In the genomic region with DNA sequence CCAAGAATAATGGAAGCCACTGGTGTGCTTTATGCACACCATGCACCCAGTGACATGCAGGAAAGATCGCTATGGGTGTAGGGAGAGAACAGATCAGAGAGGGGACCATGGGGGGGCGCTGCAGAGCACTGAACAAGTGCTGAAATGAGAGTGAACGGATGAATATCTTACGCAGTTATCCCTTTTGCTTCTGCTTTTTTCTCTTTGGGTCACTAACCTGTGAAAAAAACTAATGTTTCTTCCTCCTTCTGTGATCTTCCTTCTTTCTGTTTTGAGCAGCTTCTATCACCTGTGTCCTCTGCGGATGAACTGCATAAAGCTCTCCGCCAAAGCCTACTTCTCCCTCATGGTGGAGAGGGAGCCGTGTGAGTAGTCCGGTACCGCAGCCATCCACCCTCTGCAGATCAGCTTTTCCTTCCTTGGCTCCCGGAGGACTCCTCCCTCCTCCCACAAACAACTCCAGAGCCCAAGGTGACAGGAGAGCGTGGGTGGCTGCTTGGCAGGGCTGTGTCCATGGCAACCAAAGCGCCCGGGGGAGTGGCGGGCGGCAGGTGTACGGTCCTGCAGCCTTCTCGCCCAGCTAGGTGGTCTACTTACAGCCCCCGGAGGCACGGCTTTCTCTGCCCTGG, we compare ENCODE assay signal across 8 cellular contexts.
DNase-seq lines count a peak whose midpoint lies in the region; ATAC-seq and TF ChIP-seq lines count a peak whose summit lies in the region.

No MANE protein-coding gene starts in this region.

- no peak overlapping the region for H3K27ac Mint-ChIP-seq in activated CD8-positive, alpha-beta T cell treated with anti-CD3 and anti-CD28 coated beads for 36 hours
- no peak overlapping the region for H3K27ac Mint-ChIP-seq in activated CD8-positive, alpha-beta T cell treated with anti-CD3 and anti-CD28 coated beads, Interleukin-2, amount 10 ng/mL, durations not matched to agents 7 days and 5 days

- peak; percentile 42 for TF ChIP-seq CTCF in activated CD8-positive, alpha-beta T cell treated with anti-CD3 and anti-CD28 coated beads for 36 hours (IDR thresholded peaks at IDR 0.05)
- TF ChIP-seq CTCF in epithelial cell of esophagus (IDR thresholded peaks at IDR 0.05; ENCODE audit: insufficient read depth, low read depth, low read length, missing control alignments): peak; percentile 22

- peaks cover 2% of the 10 kb centered on the region for H3K27me3 Mint-ChIP-seq in activated CD8-positive, alpha-beta T cell treated with anti-CD3 and anti-CD28 coated beads for 36 hours
- H3K27me3 Mint-ChIP-seq in activated CD8-positive, alpha-beta T cell treated with anti-CD3 and anti-CD28 coated beads, Interleukin-2, amount 10 ng/mL, durations not matched to agents 7 days and 5 days (ENCODE audit: low read depth): peaks cover 4% of the 10 kb centered on the region

- H3K4me3 ChIP-seq in epithelial cell of esophagus (ENCODE audit: low read length): no peak overlapping the region

- no peaks in the 10 kb centered on the region for H3K36me3 Mint-ChIP-seq in activated CD8-positive, alpha-beta T cell treated with anti-CD3 and anti-CD28 coated beads for 36 hours (ENCODE audit: low read depth)
- no peaks in the 10 kb centered on the region for H3K36me3 Mint-ChIP-seq in activated CD8-positive, alpha-beta T cell treated with anti-CD3 and anti-CD28 coated beads, Interleukin-2, amount 10 ng/mL, durations not matched to agents 7 days and 5 days (ENCODE audit: low read depth)

- intact Hi-C loops in activated CD8-positive, alpha-beta T cell treated with anti-CD3 and anti-CD28 coated beads for 36 hours (cut with micrococcal nuclease): no loop called here

- peaks cover 29% of the 10 kb centered on the region for H3K4me1 Mint-ChIP-seq in activated CD8-positive, alpha-beta T cell treated with anti-CD3 and anti-CD28 coated beads for 36 hours (ENCODE audit: low read depth)
- H3K4me1 Mint-ChIP-seq in activated CD8-positive, alpha-beta T cell treated with anti-CD3 and anti-CD28 coated beads, Interleukin-2, amount 10 ng/mL, durations not matched to agents 7 days and 5 days (ENCODE audit: low read depth): peaks cover 21% of the 10 kb centered on the region

- CTCF ChIA-PET in activated CD8-positive, alpha-beta T cell treated with anti-CD3 and anti-CD28 coated beads for 36 hours (lab: Charles Lee): interaction anchor here (1.1 to 4.1 kb wide), 4 partner anchors 9 to 312 kb away, joined by 3 to 38 read pairs (median 6); no protein-coding TSS in a partner anchor
- CTCF ChIA-PET in activated CD8-positive, alpha-beta T cell treated with anti-CD3 and anti-CD28 coated beads, Interleukin-2, amount 10 ng/mL, durations not matched to agents 7 days and 5 days (lab: Charles Lee): interaction anchor here (0.8 to 11.9 kb wide), 3 partner anchors 273 to 284 kb away, joined by 3 to 179 read pairs (median 6); no protein-coding TSS in a partner anchor

- ATAC-seq in activated CD8-positive, alpha-beta T cell treated with anti-CD3 and anti-CD28 coated beads for 36 hours: no peak
- ATAC-seq in activated CD8-positive, alpha-beta T cell treated with anti-CD3 and anti-CD28 coated beads, Interleukin-2, amount 10 ng/mL, durations not matched to agents 7 days and 5 days: no peak

- H3K4me3 Mint-ChIP-seq in activated CD8-positive, alpha-beta T cell treated with anti-CD3 and anti-CD28 coated beads for 36 hours: no peak overlapping the region
- no peak overlapping the region for H3K4me3 Mint-ChIP-seq in activated CD8-positive, alpha-beta T cell treated with anti-CD3 and anti-CD28 coated beads, Interleukin-2, amount 10 ng/mL, durations not matched to agents 7 days and 5 days

- no peaks in the 10 kb centered on the region for H3K9me3 Mint-ChIP-seq in activated CD8-positive, alpha-beta T cell treated with anti-CD3 and anti-CD28 coated beads for 36 hours
- H3K9me3 Mint-ChIP-seq in activated CD8-positive, alpha-beta T cell treated with anti-CD3 and anti-CD28 coated beads, Interleukin-2, amount 10 ng/mL, durations not matched to agents 7 days and 5 days (ENCODE audit: insufficient read depth): no peaks in the 10 kb centered on the region

- POLR2A ChIA-PET in activated CD8-positive, alpha-beta T cell treated with anti-CD3 and anti-CD28 coated beads for 36 hours (lab: Charles Lee): no interaction called here
- POLR2A ChIA-PET in activated CD8-positive, alpha-beta T cell treated with anti-CD3 and anti-CD28 coated beads, Interleukin-2, amount 10 ng/mL, durations not matched to agents 7 days and 5 days (lab: Charles Lee): no interaction called here

- peak; percentile 58 for DNase-seq in activated CD8-positive, alpha-beta T cell treated with anti-CD3 and anti-CD28 coated beads for 36 hours
- DNase-seq in activated CD8-positive, alpha-beta T cell treated with anti-CD3 and anti-CD28 coated beads, Interleukin-2, amount 10 ng/mL, durations not matched to agents 7 days and 5 days: no peak
- DNase-seq in NCI-H2107 treated with DMSO at 0.1 percent for 48 hours (lab: John Stamatoyannopoulos, UW; ENCODE audit: unreplicated experiment): peak; percentile 84
- peak; percentile 62 for DNase-seq in epithelial cell of esophagus (ENCODE audit: low read depth)
- DNase-seq in superior temporal gyrus (ENCODE audit: extremely low spot score): peak; percentile 46
- no peak for DNase-seq in activated effector memory CD4-positive, alpha-beta T cell treated with Interleukin-2 at 50 U/mL for 16 hours
- no peak for DNase-seq in mesenteric fat pad (ENCODE audit: low spot score)
- no peak for DNase-seq in stimulated activated naive CD4-positive, alpha-beta T cell (lab: John Stamatoyannopoulos, UW)

Comparison
In these comparisons a context has a peak if more than half of its experiments do, and no peak if none do; other contexts are left out.
1. DNase-seq: peak in activated CD8-positive, alpha-beta T cell treated with anti-CD3 and anti-CD28 coated beads for 36 hours (single experiment), NCI-H2107 treated with DMSO at 0.1 percent for 48 hours (single experiment), epithelial cell of esophagus (single experiment) and superior temporal gyrus (single experiment); none in activated CD8-positive, alpha-beta T cell treated with anti-CD3 and anti-CD28 coated beads, Interleukin-2, amount 10 ng/mL, durations not matched to agents 7 days and 5 days (single experiment), activated effector memory CD4-positive, alpha-beta T cell treated with Interleukin-2 at 50 U/mL for 16 hours (single experiment), mesenteric fat pad (single experiment) and stimulated activated naive CD4-positive, alpha-beta T cell (0 of 6).